Comparison of ENCODE assay signal across 16 cellular contexts in genomic region chr12:49036029-49036428, GRCh38. TPM values are rescaled to one million over a fixed set of nuclear protein-coding genes. Genes with fewer than 3 reads are reported as not detected.
A peak's percentile ranks its signal among the peaks of the same experiment; 100 is the strongest.
DNase-seq lines count a peak whose midpoint lies in the region; ATAC-seq and TF ChIP-seq lines count a peak whose summit lies in the region.
"Had no signal": no experiment of that assay in that cellular context is flagged by ENCODE, and none has a peak within 500 bp of the region (broad histone marks: within the 10 kb centered on the region; RNA-seq: fewer than 3 reads in every experiment).

No MANE protein-coding gene starts in this region.

- ATAC-seq in naive thymus-derived CD8-positive, alpha-beta T cell: no peak
- ATAC-seq in stimulated activated naive CD8-positive, alpha-beta T cell treated with anti-CD3 and anti-CD28 coated beads, Interleukin-15, amount 100 ng/mL, for 72 hours: no peak
- no peak for ATAC-seq in GM21529 (IDR thresholded peaks at IDR 0.05; ENCODE audit: unreplicated experiment)
- ATAC-seq in HG03025 (IDR thresholded peaks at IDR 0.05; ENCODE audit: low FRiP score, unreplicated experiment): no peak

- peak overlapping the region in 4 of 7 donors; percentile 16 to 82 (median 44) for H3K27ac Mint-ChIP-seq in CD4-positive, alpha-beta memory T cell
- peak overlapping the region in 6 of 10 donors; percentile 8 to 89 (median 42) for H3K27ac Mint-ChIP-seq in naive thymus-derived CD8-positive, alpha-beta T cell
- no peak overlapping the region for H3K27ac Mint-ChIP-seq in stimulated activated naive CD8-positive, alpha-beta T cell treated with anti-CD3 and anti-CD28 coated beads, Interleukin-15, amount 100 ng/mL, for 72 hours

- POLR2A ChIA-PET in CD4-positive, alpha-beta memory T cell (lab: Charles Lee; ENCODE audit: partially characterized antibody): interaction anchor here (2.1 kb wide), 1 partner anchor 20 kb away, joined by 7 read pairs; no protein-coding TSS in a partner anchor
- POLR2A ChIA-PET in HEK293 (lab: Yijun Ruan, JAX): interaction anchor here (0.7 to 1.0 kb wide), 2 partner anchors 7 to 9 kb away, joined by 3 to 7 read pairs; no protein-coding TSS in a partner anchor
- POLR2A ChIA-PET in naive thymus-derived CD8-positive, alpha-beta T cell (lab: Charles Lee): interaction anchor here (0.6 to 1.0 kb wide), 3 partner anchors 20 to 276 kb away, joined by 3 to 4 read pairs (median 4); no protein-coding TSS in a partner anchor

- no peaks in the 10 kb centered on the region for H3K9me3 ChIP-seq in CD4-positive, alpha-beta memory T cell (ENCODE audit: control insufficient read depth in 1 of 2, low read length in 2 of 2)
- H3K9me3 ChIP-seq in HEK293 (ENCODE audit: control insufficient read depth, insufficient read depth, low read depth, low read length): no peaks in the 10 kb centered on the region
- H3K9me3 ChIP-seq: BLaER1 treated with 17β-estradiol and CSF1 and Interleukin-3, amounts not matched to agents 10 nM and 100 nM had no signal

- intact Hi-C loops in CD4-positive, alpha-beta memory T cell (cut with micrococcal nuclease): no loop called here

- peaks cover 0 to 6% (median 0%) of the 10 kb centered on the region in 4 donors for H3K4me1 Mint-ChIP-seq in CD4-positive, alpha-beta memory T cell
- H3K4me1 Mint-ChIP-seq in naive thymus-derived CD8-positive, alpha-beta T cell: peaks cover 0 to 3% (median under 1%) of the 10 kb centered on the region in 4 donors
- H3K4me1 Mint-ChIP-seq in stimulated activated naive CD8-positive, alpha-beta T cell treated with anti-CD3 and anti-CD28 coated beads, Interleukin-15, amount 100 ng/mL, for 72 hours: no peaks in the 10 kb centered on the region
- H3K4me1 Mint-ChIP-seq: H9 had no signal

- no peaks in the 10 kb centered on the region for H3K4me1 ChIP-seq in CD4-positive, alpha-beta memory T cell (ENCODE audit: insufficient read depth, low read length)
- no peaks in the 10 kb centered on the region for H3K4me1 ChIP-seq in HEK293 (ENCODE audit: control insufficient read depth, insufficient read depth, low read length)
- H3K4me1 ChIP-seq: BLaER1 treated with 17β-estradiol and CSF1 and Interleukin-3, amounts not matched to agents 10 nM and 100 nM had no signal

- H3K27me3 Mint-ChIP-seq in CD4-positive, alpha-beta memory T cell: no peaks in the 10 kb centered on the region
- H3K27me3 Mint-ChIP-seq in naive thymus-derived CD8-positive, alpha-beta T cell: no peaks in the 10 kb centered on the region
- H3K27me3 Mint-ChIP-seq in stimulated activated naive CD8-positive, alpha-beta T cell treated with anti-CD3 and anti-CD28 coated beads, Interleukin-15, amount 100 ng/mL, for 72 hours: no peaks in the 10 kb centered on the region
- H3K27me3 Mint-ChIP-seq: CD4-positive, CD25-positive, alpha-beta regulatory T cell had no signal

- H3K36me3 ChIP-seq in CD4-positive, alpha-beta memory T cell (ENCODE audit: insufficient read depth, low read length): peaks cover 73% of the 10 kb centered on the region
- peaks cover 13 to 97% of the 10 kb centered on the region in 2 experiments for H3K36me3 ChIP-seq in HEK293 (ENCODE audit: control insufficient read depth in 2 of 2, insufficient read depth in 1 of 2, low read length in 2 of 2)

- H3K4me3 ChIP-seq in CD4-positive, alpha-beta memory T cell (ENCODE audit: low read length in 2 of 2): no peak overlapping the region
- H3K4me3 ChIP-seq in HEK293 (ENCODE audit: low read depth, low read length): no peak overlapping the region
- H3K4me3 ChIP-seq: BLaER1 treated with 17β-estradiol and CSF1 and Interleukin-3, amounts not matched to agents 10 nM and 100 nM had no signal

- H3K9me3 Mint-ChIP-seq in CD4-positive, alpha-beta memory T cell: no peaks in the 10 kb centered on the region
- H3K9me3 Mint-ChIP-seq in naive thymus-derived CD8-positive, alpha-beta T cell: no peaks in the 10 kb centered on the region
- no peaks in the 10 kb centered on the region for H3K9me3 Mint-ChIP-seq in stimulated activated naive CD8-positive, alpha-beta T cell treated with anti-CD3 and anti-CD28 coated beads, Interleukin-15, amount 100 ng/mL, for 72 hours
- H3K9me3 Mint-ChIP-seq: CD4-positive, CD25-positive, alpha-beta regulatory T cell; H9 had no signal

- no peak overlapping the region for H3K4me3 Mint-ChIP-seq in CD4-positive, alpha-beta memory T cell
- no peak overlapping the region for H3K4me3 Mint-ChIP-seq in naive thymus-derived CD8-positive, alpha-beta T cell
- no peak overlapping the region for H3K4me3 Mint-ChIP-seq in stimulated activated naive CD8-positive, alpha-beta T cell treated with anti-CD3 and anti-CD28 coated beads, Interleukin-15, amount 100 ng/mL, for 72 hours
- H3K4me3 Mint-ChIP-seq: CD4-positive, CD25-positive, alpha-beta regulatory T cell; H9 had no signal

- CTCF ChIA-PET in CD4-positive, alpha-beta memory T cell (lab: Charles Lee; ENCODE audit: partially characterized antibody): interaction anchor here (1.1 to 2.0 kb wide), 3 partner anchors 17 to 94 kb away, joined by 3 to 6 read pairs (median 3); no protein-coding TSS in a partner anchor
- CTCF ChIA-PET in HEK293 (lab: Yijun Ruan, JAX): interaction anchor here (1.1 to 2.1 kb wide), 2 partner anchors 8 to 85 kb away, joined by 3 to 18 read pairs; no protein-coding TSS in a partner anchor

- no peak overlapping the region for H3K27ac ChIP-seq in CD4-positive, alpha-beta memory T cell (ENCODE audit: low read depth, low read length)
- H3K27ac ChIP-seq in HEK293 (ENCODE audit: extremely low read depth, low read depth, low read length): no peak overlapping the region
- H3K27ac ChIP-seq: BLaER1 treated with 17β-estradiol and CSF1 and Interleukin-3, amounts not matched to agents 10 nM and 100 nM had no signal

- H3K36me3 Mint-ChIP-seq in CD4-positive, alpha-beta memory T cell: peaks cover 16 to 69% of the 10 kb centered on the region in 2 donors
- peaks cover 0 to 76% (median 2%) of the 10 kb centered on the region in 3 donors for H3K36me3 Mint-ChIP-seq in naive thymus-derived CD8-positive, alpha-beta T cell

- no peak for TF ChIP-seq CTCF in HEK293 (tag by site-specific recombination; IDR thresholded peaks at IDR 0.05)

- no peak for DNase-seq in CD4-positive, alpha-beta memory T cell
- no peak for DNase-seq in naive thymus-derived CD8-positive, alpha-beta T cell
- no peak for DNase-seq in stimulated activated naive CD8-positive, alpha-beta T cell treated with anti-CD3 and anti-CD28 coated beads, Interleukin-15, amount 100 ng/mL, for 72 hours
- DNase-seq: ACHN; CD4-positive, CD25-positive, alpha-beta regulatory T cell; COR-L47; DMS153; DMS79 treated with DMSO at 0.1 percent for 48 hours; EL; GOT3; H9 had no signal

- H3K27me3 ChIP-seq in CD4-positive, alpha-beta memory T cell (ENCODE audit: insufficient read depth, low read length): no peaks in the 10 kb centered on the region
- H3K27me3 ChIP-seq: BLaER1 treated with 17β-estradiol and CSF1 and Interleukin-3, amounts not matched to agents 10 nM and 100 nM had no signal

TF ChIP-seq in HEK293, 187 proteins besides CTCF, POLR2A, EP300 and RAD21 (continues in another document):
- TF ChIP-seq PRDM1 (tag by site-specific recombination; IDR thresholded peaks at IDR 0.05) (no peak), ZNF629 (tag by site-specific recombination; IDR thresholded peaks at IDR 0.05) (no peak), ZNF664 (tag by site-specific recombination; IDR thresholded peaks at IDR 0.05) (peak; percentile 75), ZNF521 (tag by site-specific recombination; IDR thresholded peaks at IDR 0.05) (no peak), ZNF677 (tag by site-specific recombination; IDR thresholded peaks at IDR 0.05) (peak; percentile 97), ZBTB7A (tag by site-specific recombination; IDR thresholded peaks at IDR 0.05; ENCODE audit: low read depth) (no peak), PRDM4 (tag by site-specific recombination; IDR thresholded peaks at IDR 0.05) (peak; percentile 71), ZNF175 (tag by site-specific recombination; IDR thresholded peaks at IDR 0.05) (no peak)

RNA-seq across cellular contexts. Expression of gene PRKAG1, which starts 17.5 kb away (rescaled TPM):
- 10 to 100 TPM; 48.9 to 53.7 TPM for total RNA-seq in CD4-positive, alpha-beta memory T cell
- 10 to 100 TPM; 47.8 to 50.3 TPM for polyA plus RNA-seq in CD4-positive, alpha-beta memory T cell
- total RNA-seq in naive thymus-derived CD8-positive, alpha-beta T cell: 10 to 100 TPM; 47.5 to 49.5 TPM
- polyA plus RNA-seq in naive thymus-derived CD8-positive, alpha-beta T cell: 10 to 100 TPM; 29.2 to 39.5 (median 33.0) TPM

RNA-seq across cellular contexts. Expression of gene KMT2D, which starts 24.6 kb away (rescaled TPM):
- total RNA-seq in CD4-positive, alpha-beta memory T cell: 100 to 1,000 TPM; 133 to 159 TPM
- 10 to 100 TPM in 1 of 2 donors, under 1 TPM in 1; 0.16 to 26.7 TPM for polyA plus RNA-seq in CD4-positive, alpha-beta memory T cell
- total RNA-seq in naive thymus-derived CD8-positive, alpha-beta T cell: 100 to 1,000 TPM; 130 to 134 TPM
- polyA plus RNA-seq in naive thymus-derived CD8-positive, alpha-beta T cell: 10 to 100 TPM in 2 of 3 donors, 1 to 10 TPM in 1; 1.5 to 28.5 (median 10.5) TPM

RNA-seq across cellular contexts. Expression of gene RHEBL1, which starts 33.8 kb away (rescaled TPM):
- total RNA-seq in CD4-positive, alpha-beta memory T cell: 1 to 10 TPM; 2.7 to 2.9 TPM
- 10 to 100 TPM in 1 of 2 donors, 1 to 10 TPM in 1; 9.2 to 10.5 TPM for polyA plus RNA-seq in CD4-positive, alpha-beta memory T cell
- 1 to 10 TPM; 3.6 to 4.3 TPM for total RNA-seq in naive thymus-derived CD8-positive, alpha-beta T cell
- polyA plus RNA-seq in naive thymus-derived CD8-positive, alpha-beta T cell: 1 to 10 TPM; 3.0 to 3.6 (median 3.4) TPM

RNA-seq across cellular contexts. Expression of gene DDN, which starts 36.9 kb away (rescaled TPM):
- total RNA-seq in CD4-positive, alpha-beta memory T cell: not detected
- polyA plus RNA-seq in CD4-positive, alpha-beta memory T cell: not detected
- under 1 TPM; 0.14 to 0.18 TPM for total RNA-seq in naive thymus-derived CD8-positive, alpha-beta T cell
- polyA plus RNA-seq in naive thymus-derived CD8-positive, alpha-beta T cell: not detected
- polyA plus RNA-seq: CD4-positive, CD25-positive, alpha-beta regulatory T cell had no signal

RNA-seq across cellular contexts. Expression of gene WNT1, which starts 57.9 kb away (rescaled TPM):
- 1 to 10 TPM; 1.8 to 2.8 TPM for total RNA-seq in CD4-positive, alpha-beta memory T cell
- 1 to 10 TPM in 1 of 2 donors, under 1 TPM in 1; 0.55 to 1.1 TPM for polyA plus RNA-seq in CD4-positive, alpha-beta memory T cell
- under 1 TPM; 0.33 to 0.52 TPM for total RNA-seq in naive thymus-derived CD8-positive, alpha-beta T cell
- polyA plus RNA-seq in naive thymus-derived CD8-positive, alpha-beta T cell: 1 to 10 TPM in 1 of 3 donors, under 1 TPM in 2; 0.23 to 1.2 (median 0.49) TPM
- total RNA-seq: A172, H9 had no signal

Comparison
In these comparisons a context has a peak if more than half of its experiments do, and no peak if none do; other contexts are left out.
1. H3K27ac Mint-ChIP-seq: peak in CD4-positive, alpha-beta memory T cell (4 of 7) and naive thymus-derived CD8-positive, alpha-beta T cell (6 of 10); none in stimulated activated naive CD8-positive, alpha-beta T cell treated with anti-CD3 and anti-CD28 coated beads, Interleukin-15, amount 100 ng/mL, for 72 hours (0 of 2).